ENCODE assay signal across 8 cellular contexts in the genomic region with DNA sequence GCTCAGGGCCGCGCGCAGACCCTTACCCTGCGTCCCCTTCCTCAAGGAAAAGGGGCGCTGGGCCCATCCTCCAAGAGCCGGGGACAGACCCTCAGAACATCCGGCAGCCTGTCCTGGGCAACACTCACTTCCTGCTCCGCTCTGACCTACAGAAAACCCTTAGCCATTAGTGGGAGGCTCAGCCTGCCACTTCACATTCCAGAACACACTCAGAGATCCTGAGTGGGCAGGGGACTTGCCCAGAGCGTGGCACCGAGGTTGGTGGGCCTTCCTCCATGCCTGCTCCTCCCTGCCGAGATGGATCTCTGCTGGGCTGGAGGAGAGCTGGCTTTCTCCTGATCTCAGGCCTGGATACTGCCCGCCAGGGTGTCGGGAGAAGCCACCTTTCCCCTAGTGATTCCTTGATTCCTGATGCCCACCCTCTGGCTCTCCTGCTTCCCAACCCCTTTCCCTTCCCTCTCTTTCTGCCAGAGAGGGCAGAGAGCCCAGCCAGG. TPM values are rescaled to one million over a fixed set of nuclear protein-coding genes. Genes with fewer than 3 reads are reported as not detected.
A peak's percentile ranks its signal among the peaks of the same experiment; 100 is the strongest.
DNase-seq lines count a peak whose midpoint lies in the region; TF ChIP-seq lines count a peak whose summit lies in the region.

No MANE protein-coding gene starts in this region.

- H3K9ac ChIP-seq in SK-N-MC (ENCODE audit: insufficient read length): no peak overlapping the region
- H3K9ac ChIP-seq in rectal smooth muscle tissue (ENCODE audit: low read length): no peak overlapping the region

- H3K4me3 ChIP-seq in SK-N-MC (peak overlapping the region; percentile 62; the same call in 1 of the 2 replicates), rectal smooth muscle tissue (ENCODE audit: low read length) (peak overlapping the region; percentile 74)

- H3K9me3 Mint-ChIP-seq in glutamatergic neuron (ENCODE audit: unreplicated experiment): peaks cover 5% of the 10 kb centered on the region

- peaks cover 20% of the 10 kb centered on the region for H3K4me1 Mint-ChIP-seq in glutamatergic neuron (ENCODE audit: low read depth, unreplicated experiment)

- peak overlapping the region; percentile 92 for H3K27ac Mint-ChIP-seq in glutamatergic neuron (ENCODE audit: unreplicated experiment)

- peaks cover 13% of the 10 kb centered on the region for H3K4me1 ChIP-seq in rectal smooth muscle tissue (ENCODE audit: control insufficient read depth, insufficient read depth, low read length)

- H3K4me3 Mint-ChIP-seq in glutamatergic neuron (ENCODE audit: unreplicated experiment): peak overlapping the region; percentile 81

- H3K27ac ChIP-seq in SK-N-MC (no peak overlapping the region), rectal smooth muscle tissue (ENCODE audit: low read depth, low read length) (no peak overlapping the region)

- no peaks in the 10 kb centered on the region for H3K36me3 Mint-ChIP-seq in glutamatergic neuron (ENCODE audit: unreplicated experiment)

- H3K27me3 ChIP-seq in rectal smooth muscle tissue (ENCODE audit: control insufficient read depth, insufficient read depth, low read length): no peaks in the 10 kb centered on the region

- DNase-seq in EH (ENCODE audit: low read depth) (peak; percentile 48), SK-N-MC (ENCODE audit: low read depth, low spot score) (no peak), glutamatergic neuron (no peak), NCI-H146 (lab: John Stamatoyannopoulos, UW) (no peak), SHP77 treated with DMSO at 0.1 percent for 48 hours (lab: John Stamatoyannopoulos, UW) (no peak), hepatic stellate cell (ENCODE audit: low spot score) (no peak)
- DNase-seq in stimulated activated CD4-positive, alpha-beta T cell treated with anti-CD3 and anti-CD28 coated beads, Interleukin-2, amount 100 ng/mL, for 24 hours: no peak

- H3K36me3 ChIP-seq in SK-N-MC (ENCODE audit: insufficient read depth, low read length) (no peaks in the 10 kb centered on the region), rectal smooth muscle tissue (ENCODE audit: control insufficient read depth, insufficient read depth, low read length) (no peaks in the 10 kb centered on the region)

- H3K27me3 Mint-ChIP-seq in glutamatergic neuron (ENCODE audit: unreplicated experiment): peaks cover 10% of the 10 kb centered on the region

- no peaks in the 10 kb centered on the region for H3K9me3 ChIP-seq in SK-N-MC (ENCODE audit: low read depth, low read length)

- no peak for TF ChIP-seq CTCF in glutamatergic neuron (IDR thresholded peaks at IDR 0.05; ENCODE audit: partially characterized antibody, unreplicated experiment)

RNA-seq across cellular contexts. Expression of a gene that starts 1.5 kb away (rescaled TPM):
- total RNA-seq in glutamatergic neuron (ENCODE audit: unreplicated experiment): 4.0 TPM

RNA-seq across cellular contexts. Expression of a gene that starts 5.6 kb away (rescaled TPM):
- 4.2 TPM for total RNA-seq in glutamatergic neuron (ENCODE audit: unreplicated experiment)

RNA-seq across cellular contexts. Expression of a gene that starts 15.4 kb away (rescaled TPM):
- 31.3 TPM for total RNA-seq in glutamatergic neuron (ENCODE audit: unreplicated experiment)

RNA-seq across cellular contexts. Expression of a gene that starts 40.6 kb away (rescaled TPM):
- 297 TPM for total RNA-seq in glutamatergic neuron (ENCODE audit: unreplicated experiment)
